ENCODE assay signal across 1 cellular context in genomic region chr5:143245929-143246561, GRCh38.
TF ChIP-seq lines count a peak whose summit lies in the region.

No MANE protein-coding gene starts in this region.

TF ChIP-seq in HEK293, 187 proteins besides CTCF, POLR2A, EP300 and RAD21 (continued from another document and continues in another):
- TF ChIP-seq ZSCAN23 (tag by site-specific recombination; IDR thresholded peaks at IDR 0.05) (no peak), ZNF664 (tag by site-specific recombination; IDR thresholded peaks at IDR 0.05) (peak; percentile 94), RBAK (tag by site-specific recombination; IDR thresholded peaks at IDR 0.05) (0 out of 2 replicates have a peak, but pooled peaks have one; percentile 20), TSHZ1 (tag by site-specific recombination; IDR thresholded peaks at IDR 0.05; ENCODE audit: borderline replicate concordance) (peak; percentile 68), HOXA7 (CRISPR knock-in tag; IDR thresholded peaks at IDR 0.05; ENCODE audit: borderline replicate concordance) (no peak), BCL6B (tag by site-specific recombination; IDR thresholded peaks at IDR 0.05) (no peak; the same call in 1 of the 2 replicates), ZNF704 (tag by site-specific recombination; IDR thresholded peaks at IDR 0.05) (no peak), YY1 (tag by site-specific recombination; IDR thresholded peaks at IDR 0.05) (peak; percentile 25; the same call in 1 of the 2 replicates), ZNF571 (tag by site-specific recombination; IDR thresholded peaks at IDR 0.05) (no peak), ZNF112 (tag by site-specific recombination; IDR thresholded peaks at IDR 0.05) (no peak), PATZ1 (tag by site-specific recombination; IDR thresholded peaks at IDR 0.05) (peak; percentile 64), SP7 (tag by site-specific recombination; IDR thresholded peaks at IDR 0.05) (peak; percentile 94), SP3 (tag by site-specific recombination; IDR thresholded peaks at IDR 0.05) (peak; percentile 39; the same call in 1 of the 2 replicates), ZSCAN30 (tag by site-specific recombination; IDR thresholded peaks at IDR 0.05) (peak; percentile 71), ZNF513 (tag by site-specific recombination; IDR thresholded peaks at IDR 0.05) (0 out of 2 replicates have a peak, but pooled peaks have one; percentile 7), KLF17 (tag by site-specific recombination; IDR thresholded peaks at IDR 0.05) (peak; percentile 84), OSR2 (tag by site-specific recombination; IDR thresholded peaks at IDR 0.05) (peak; percentile 73), ZSCAN4 (tag by site-specific recombination; IDR thresholded peaks at IDR 0.05) (no peak), ZNF639 (tag by site-specific recombination; IDR thresholded peaks at IDR 0.05) (peak; percentile 55; the same call in 1 of the 2 replicates), ZNF398 (tag by site-specific recombination; IDR thresholded peaks at IDR 0.05) (peak; percentile 68), KLF9 (tag by site-specific recombination; IDR thresholded peaks at IDR 0.05; ENCODE audit: low read depth) (0 out of 2 replicates have a peak, but pooled peaks have one; percentile 17), ZNF544 (tag by site-specific recombination; IDR thresholded peaks at IDR 0.05) (no peak), ZBTB49 (tag by site-specific recombination; IDR thresholded peaks at IDR 0.05; ENCODE audit: low read depth) (no peak), PRDM6 (tag by site-specific recombination; IDR thresholded peaks at IDR 0.05) (peak; percentile 85), ZNF629 (tag by site-specific recombination; IDR thresholded peaks at IDR 0.05) (peak; percentile 87), ZNF324 (tag by site-specific recombination; IDR thresholded peaks at IDR 0.05) (peak; percentile 70; the same call in 1 of the 2 replicates), ZBTB21 (tag by site-specific recombination; IDR thresholded peaks at IDR 0.05) (peak; percentile 69; the same call in 1 of the 2 replicates), YY2 (tag by site-specific recombination; IDR thresholded peaks at IDR 0.05) (peak; percentile 61; the same call in 1 of the 2 replicates), ZNF148 (tag by site-specific recombination; IDR thresholded peaks at IDR 0.05; ENCODE audit: borderline replicate concordance) (no peak), SETDB1 (IDR thresholded peaks at IDR 0.05; ENCODE audit: insufficient read length, low read length) (no peak), ZNF132 (tag by site-specific recombination; IDR thresholded peaks at IDR 0.05; ENCODE audit: borderline replicate concordance) (no peak), ZNF433 (tag by site-specific recombination; IDR thresholded peaks at IDR 0.05; ENCODE audit: low read depth) (no peak)
